1 cellular context compared by ENCODE assay signal in genomic region chr4:577499-578450, GRCh38.
TF ChIP-seq lines count a peak whose summit lies in the region.

No MANE protein-coding gene starts in this region.

TF ChIP-seq in HEK293, 187 proteins besides CTCF, POLR2A, EP300 and RAD21 (continued from another document):
- peak; percentile 65 for TF ChIP-seq ZIC2 (tag by site-specific recombination; IDR thresholded peaks at IDR 0.05)
- TF ChIP-seq MYNN (tag by site-specific recombination; IDR thresholded peaks at IDR 0.05; ENCODE audit: borderline replicate concordance), result no peak
- no peak for TF ChIP-seq ZNF140 (tag by site-specific recombination; IDR thresholded peaks at IDR 0.05)
- 0 out of 2 replicates have a peak, but pooled peaks have one; percentile 19 for TF ChIP-seq ZNF76 (tag by site-specific recombination; IDR thresholded peaks at IDR 0.05; ENCODE audit: borderline replicate concordance, low read depth)
- no peak for TF ChIP-seq ZNF664 (tag by site-specific recombination; IDR thresholded peaks at IDR 0.05)
- peak; percentile 76 for TF ChIP-seq ZNF600 (tag by site-specific recombination; IDR thresholded peaks at IDR 0.05)
- peak; percentile 16; the same call in 1 of the 2 replicates for TF ChIP-seq KLF8 (tag by site-specific recombination; IDR thresholded peaks at IDR 0.05)
- peak; percentile 58; the same call in 1 of the 2 replicates for TF ChIP-seq ZNF223 (tag by site-specific recombination; IDR thresholded peaks at IDR 0.05)
- peak; percentile 61 for TF ChIP-seq ZBTB8A (tag by site-specific recombination; IDR thresholded peaks at IDR 0.05)
- no peak for TF ChIP-seq ZNF133 (tag by site-specific recombination; IDR thresholded peaks at IDR 0.05)
- no peak for TF ChIP-seq ZNF37A (tag by site-specific recombination; IDR thresholded peaks at IDR 0.05)
- peak; percentile 69; the same call in 1 of the 2 replicates for TF ChIP-seq ZBTB44 (tag by site-specific recombination; IDR thresholded peaks at IDR 0.05)
- no peak for TF ChIP-seq ZNF239 (tag by site-specific recombination; IDR thresholded peaks at IDR 0.05)
- TF ChIP-seq ZBTB20 (tag by site-specific recombination; IDR thresholded peaks at IDR 0.05), result 0 out of 2 replicates have a peak, but pooled peaks have one; percentile 36
- peak; percentile 56; the same call in 1 of the 2 replicates for TF ChIP-seq ZBTB11 (tag by site-specific recombination; conservative IDR thresholded peaks at IDR 0.05; ENCODE audit: low read depth)
- peak; percentile 52; the same call in 1 of the 2 replicates for TF ChIP-seq ZEB2 (tag by site-specific recombination; IDR thresholded peaks at IDR 0.05)
- peak; percentile 16; the same call in 1 of the 2 replicates for TF ChIP-seq KLF17 (tag by site-specific recombination; IDR thresholded peaks at IDR 0.05)
- peak; percentile 32 for TF ChIP-seq ZBTB26 (tag by site-specific recombination; optimal IDR thresholded peaks at IDR 0.05)
- TF ChIP-seq SP7 (tag by site-specific recombination; IDR thresholded peaks at IDR 0.05), result peak; percentile 57; the same call in 1 of the 2 replicates
